ENCODE assay signal across 1 cellular context in the genomic region with DNA sequence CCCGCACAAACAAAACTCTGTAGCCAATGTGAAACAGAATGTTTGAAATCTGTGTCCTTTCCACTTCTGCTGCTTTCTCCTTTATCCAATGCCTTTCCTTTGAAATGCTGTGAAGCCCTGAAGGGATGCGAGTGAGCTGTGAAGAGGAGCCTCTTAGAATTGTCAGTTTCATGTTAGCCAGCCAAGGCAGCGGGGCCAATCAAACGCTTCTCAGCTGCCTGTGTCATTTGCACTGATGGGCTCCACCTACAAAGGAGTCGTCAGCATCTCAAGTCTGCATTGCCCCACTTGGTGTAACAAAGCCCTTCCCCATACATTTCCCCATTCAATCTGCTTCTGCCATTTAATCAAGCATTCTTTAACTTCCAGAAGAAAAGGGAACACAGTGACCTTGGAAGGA.
TF ChIP-seq lines count a peak whose summit lies in the region.

No MANE protein-coding gene starts in this region.

TF ChIP-seq in GM23338, 12 proteins besides CTCF, POLR2A, EP300 and RAD21 (continued from another document):
- TF ChIP-seq ZNF462 (CRISPR knock-in tag; IDR thresholded peaks at IDR 0.05) = no peak
